ENCODE assay signal across 9 cellular contexts in genomic region chr1:41898191-41898713, GRCh38. TPM values are rescaled to one million over a fixed set of nuclear protein-coding genes. Genes with fewer than 3 reads are reported as not detected.
DNase-seq lines count a peak whose midpoint lies in the region; ATAC-seq lines count a peak whose summit lies in the region.
"Had no signal": no experiment of that assay in that cellular context is flagged by ENCODE, and none has a peak within 500 bp of the region (broad histone marks: within the 10 kb centered on the region; RNA-seq: fewer than 3 reads in every experiment).

No MANE protein-coding gene starts in this region.

- 56 to 63% methylated on average over 6 of the region's 6 CpGs for WGBS in GM23248 (ENCODE audit: low coverage in 1 of 2, low lambda C conversion rate in 2 of 2, missing lambda C conversion rate in 2 of 2), 2 experiments

- no peak overlapping the region for H3K9ac ChIP-seq in GM23248

- peaks cover 9% of the 10 kb centered on the region; the same call in 1 of the 2 replicates for H3F3A ChIP-seq in GM23248 (ENCODE audit: insufficient read depth)

- no peak overlapping the region for H3K4me3 ChIP-seq in GM23248

- H3K4me2 ChIP-seq in GM23248 (ENCODE audit: unreplicated experiment): peak overlapping the region; percentile 38

- no peaks in the 10 kb centered on the region for H3K9me2 ChIP-seq in GM23248 (ENCODE audit: insufficient read depth)

- H4K20me1 ChIP-seq in GM23248 (ENCODE audit: insufficient read depth): no peaks in the 10 kb centered on the region

- peak overlapping the region; percentile 16 for H3K27ac Mint-ChIP-seq in dendritic cell treated with granulocyte-macrophage colony-stimulating factor and Interleukin-4, amounts not matched to agents 40 ng/mL and 50 ng/mL, for 4 days
- H3K27ac Mint-ChIP-seq: brain had no signal

- no peaks in the 10 kb centered on the region for H3K9me3 Mint-ChIP-seq in dendritic cell treated with granulocyte-macrophage colony-stimulating factor and Interleukin-4, amounts not matched to agents 40 ng/mL and 50 ng/mL, for 4 days
- H3K9me3 Mint-ChIP-seq: brain had no signal

- H3K27me3 Mint-ChIP-seq in dendritic cell treated with granulocyte-macrophage colony-stimulating factor and Interleukin-4, amounts not matched to agents 40 ng/mL and 50 ng/mL, for 4 days: no peaks in the 10 kb centered on the region

- H3K4me1 ChIP-seq in GM23248 (ENCODE audit: insufficient read depth): peaks cover 48% of the 10 kb centered on the region

- no peaks in the 10 kb centered on the region for H3K9me3 ChIP-seq in GM23248 (ENCODE audit: low read depth)

- no peaks in the 10 kb centered on the region for H3K79me2 ChIP-seq in GM23248 (ENCODE audit: insufficient read depth)

- H3K27ac ChIP-seq in GM23248: peak overlapping the region; percentile 12; the same call in 1 of the 2 replicates

- H3K36me3 ChIP-seq in GM23248 (ENCODE audit: low read depth): no peaks in the 10 kb centered on the region

- no peaks in the 10 kb centered on the region for H3K27me3 ChIP-seq in GM23248 (replicated peaks; ENCODE audit: insufficient read depth)

- DNase-seq in GM23248 (peak; percentile 61), OCI-M2 (lab: John Stamatoyannopoulos, UW; ENCODE audit: unreplicated experiment) (no peak), AML-193 (lab: John Stamatoyannopoulos, UW) (no peak), NCI-H1694 (lab: John Stamatoyannopoulos, UW) (no peak)
- DNase-seq in activated CD4-positive, CD25-positive, alpha-beta regulatory T cell (lab: John Stamatoyannopoulos, UW): peak in 3 of 4 experiments; percentile 14 to 79 (median 63)
- peak; percentile 22 to 37 for DNase-seq in stimulated activated CD4-positive, alpha-beta T cell treated with anti-CD3 and anti-CD28 coated beads, Interleukin-15, amount 100 ng/mL, for 1 hour (ENCODE audit: low read depth in 1 of 2, low spot score in 1 of 2)

- H2AFZ ChIP-seq in GM23248: peak overlapping the region; percentile 58

- in situ Hi-C loops in GM23248 (cut with MboI): no loop called here

- H3K36me3 Mint-ChIP-seq in dendritic cell treated with granulocyte-macrophage colony-stimulating factor and Interleukin-4, amounts not matched to agents 40 ng/mL and 50 ng/mL, for 4 days (ENCODE audit: low read depth): no peaks in the 10 kb centered on the region
- H3K36me3 Mint-ChIP-seq: brain had no signal

- no peak overlapping the region for H3K4me3 Mint-ChIP-seq in dendritic cell treated with granulocyte-macrophage colony-stimulating factor and Interleukin-4, amounts not matched to agents 40 ng/mL and 50 ng/mL, for 4 days
- H3K4me3 Mint-ChIP-seq: brain had no signal

- intact Hi-C loops in dendritic cell treated with granulocyte-macrophage colony-stimulating factor and Interleukin-4, amounts not matched to agents 40 ng/mL and 50 ng/mL, for 4 days (cut with micrococcal nuclease): no loop called here

- no peak for ATAC-seq in GM21737 (IDR thresholded peaks at IDR 0.05; ENCODE audit: unreplicated experiment)

- peaks cover 24% of the 10 kb centered on the region for H3K4me1 Mint-ChIP-seq in dendritic cell treated with granulocyte-macrophage colony-stimulating factor and Interleukin-4, amounts not matched to agents 40 ng/mL and 50 ng/mL, for 4 days (ENCODE audit: low read depth)
- H3K4me1 Mint-ChIP-seq: brain had no signal

RNA-seq across cellular contexts. Expression of gene HIVEP3, which starts 20.5 kb away (rescaled TPM):
- total RNA-seq in GM23248 (2014; rRNA removed; shearing (Covaris generic)): 1.7 and 2.0 TPM in 2 replicates
- 6.6 and 7.2 TPM in 2 replicates for polyA plus RNA-seq in GM23248 (2016; fragmentation: Nextera tagmentation; extraction: Ambion mirVana)

Comparison
In these comparisons a context has a peak if more than half of its experiments do, and no peak if none do; other contexts are left out.
1. DNase-seq: peak in GM23248 (single experiment), activated CD4-positive, CD25-positive, alpha-beta regulatory T cell (3 of 4) and stimulated activated CD4-positive, alpha-beta T cell treated with anti-CD3 and anti-CD28 coated beads, Interleukin-15, amount 100 ng/mL, for 1 hour (2 of 2); none in OCI-M2 (single experiment), AML-193 (0 of 2) and NCI-H1694 (single experiment).